Comparison of ENCODE assay signal across 21 cellular contexts in genomic region chr1:203681739-203682138, GRCh38. TPM values are rescaled to one million over a fixed set of nuclear protein-coding genes. Genes with fewer than 3 reads are reported as not detected.
A peak's percentile ranks its signal among the peaks of the same experiment; 100 is the strongest.
DNase-seq lines count a peak whose midpoint lies in the region; ATAC-seq lines count a peak whose summit lies in the region.
"Had no signal": no experiment of that assay in that cellular context is flagged by ENCODE, and none has a peak within 500 bp of the region (broad histone marks: within the 10 kb centered on the region; RNA-seq: fewer than 3 reads in every experiment).

No MANE protein-coding gene starts in this region.

- no peak overlapping the region for H3K9ac ChIP-seq in muscle layer of colon (ENCODE audit: low read length)

- H3K4me1 Mint-ChIP-seq in activated naive CD4-positive, alpha-beta T cell treated with anti-CD3 and anti-CD28 coated beads, Interleukin-2, amount 10 ng/mL, durations not matched to agents 7 days and 5 days: peaks cover 51% of the 10 kb centered on the region
- peaks cover 38% of the 10 kb centered on the region for H3K4me1 Mint-ChIP-seq in activated CD8-positive, alpha-beta T cell treated with anti-CD3 and anti-CD28 coated beads, Interleukin-2, amount 10 ng/mL, durations not matched to agents 7 days and 5 days (ENCODE audit: low read depth)

- DNase-seq in activated naive CD4-positive, alpha-beta T cell treated with anti-CD3 and anti-CD28 coated beads, Interleukin-2, amount 10 ng/mL, durations not matched to agents 7 days and 5 days: no peak
- DNase-seq in activated naive CD4-positive, alpha-beta T cell treated with Interleukin-2 at 50 U/mL for 16 hours: no peak
- DNase-seq in activated CD8-positive, alpha-beta T cell treated with anti-CD3 and anti-CD28 coated beads, Interleukin-2, amount 10 ng/mL, durations not matched to agents 7 days and 5 days: no peak
- no peak for DNase-seq in SIG-M5 (lab: John Stamatoyannopoulos, UW)
- DNase-seq: activated naive CD4-positive, alpha-beta T cell treated with anti-CD3 and anti-CD28 coated beads, Interleukin-2, amount 50 U/mL, for 16 hours; dermis blood vessel endothelial cell; esophagus squamous epithelium; head of caudate nucleus; islet precursor cell; Kasumi-1; mammary epithelial cell; NCI-H1436 treated with DMSO at 0.1 percent for 48 hours; NCI-H345; NK-92 treated with Interleukin-12 subunit alpha and Interleukin-12 subunit beta, amount 100 ng/mL, for 24 hours; stimulated activated naive CD4-positive, alpha-beta T cell had no signal

- CTCF ChIA-PET in activated naive CD4-positive, alpha-beta T cell treated with anti-CD3 and anti-CD28 coated beads, Interleukin-2, amount 10 ng/mL, durations not matched to agents 7 days and 5 days (lab: Charles Lee): interaction anchor here (0.9 to 3.1 kb wide), 6 partner anchors 8 to 56 kb away, joined by 3 to 15 read pairs (median 8); partner anchors contain the start of gene ATP2B4
- CTCF ChIA-PET in activated CD8-positive, alpha-beta T cell treated with anti-CD3 and anti-CD28 coated beads, Interleukin-2, amount 10 ng/mL, durations not matched to agents 7 days and 5 days (lab: Charles Lee): interaction anchor here (1.1 to 11.6 kb wide), 9 partner anchors 8 to 414 kb away, joined by 3 to 87 read pairs (median 7); partner anchors contain the start of gene ATP2B4

- H3K36me3 Mint-ChIP-seq in activated naive CD4-positive, alpha-beta T cell treated with anti-CD3 and anti-CD28 coated beads, Interleukin-2, amount 10 ng/mL, durations not matched to agents 7 days and 5 days: peaks cover 49% of the 10 kb centered on the region
- H3K36me3 Mint-ChIP-seq in activated CD8-positive, alpha-beta T cell treated with anti-CD3 and anti-CD28 coated beads, Interleukin-2, amount 10 ng/mL, durations not matched to agents 7 days and 5 days (ENCODE audit: low read depth): peaks cover 62% of the 10 kb centered on the region

- H3K4me3 Mint-ChIP-seq in activated naive CD4-positive, alpha-beta T cell treated with anti-CD3 and anti-CD28 coated beads, Interleukin-2, amount 10 ng/mL, durations not matched to agents 7 days and 5 days: no peak overlapping the region
- no peak overlapping the region for H3K4me3 Mint-ChIP-seq in activated CD8-positive, alpha-beta T cell treated with anti-CD3 and anti-CD28 coated beads, Interleukin-2, amount 10 ng/mL, durations not matched to agents 7 days and 5 days
- H3K4me3 Mint-ChIP-seq: GM23338 had no signal

- H3K9me3 ChIP-seq in muscle layer of colon (ENCODE audit: low read length): no peaks in the 10 kb centered on the region
- H3K9me3 ChIP-seq: esophagus squamous epithelium had no signal

- H3K27ac ChIP-seq in muscle layer of colon (ENCODE audit: low read depth, low read length): peak overlapping the region; percentile 61

- H3K27me3 Mint-ChIP-seq in activated naive CD4-positive, alpha-beta T cell treated with anti-CD3 and anti-CD28 coated beads, Interleukin-2, amount 10 ng/mL, durations not matched to agents 7 days and 5 days: no peaks in the 10 kb centered on the region
- H3K27me3 Mint-ChIP-seq in activated CD8-positive, alpha-beta T cell treated with anti-CD3 and anti-CD28 coated beads, Interleukin-2, amount 10 ng/mL, durations not matched to agents 7 days and 5 days (ENCODE audit: low read depth): no peaks in the 10 kb centered on the region

- H3K4me3 ChIP-seq in muscle layer of colon (ENCODE audit: low read depth in 1 of 2, low read length in 2 of 2): no peak overlapping the region
- H3K4me3 ChIP-seq: esophagus squamous epithelium, GM12878, GM23338 had no signal

- no peaks in the 10 kb centered on the region for H3K9me3 Mint-ChIP-seq in activated naive CD4-positive, alpha-beta T cell treated with anti-CD3 and anti-CD28 coated beads, Interleukin-2, amount 10 ng/mL, durations not matched to agents 7 days and 5 days
- H3K9me3 Mint-ChIP-seq in activated CD8-positive, alpha-beta T cell treated with anti-CD3 and anti-CD28 coated beads, Interleukin-2, amount 10 ng/mL, durations not matched to agents 7 days and 5 days (ENCODE audit: insufficient read depth): no peaks in the 10 kb centered on the region
- H3K9me3 Mint-ChIP-seq: GM23338 had no signal

- H3K36me3 ChIP-seq in muscle layer of colon (ENCODE audit: insufficient read depth, low read length): peaks cover 38% of the 10 kb centered on the region

- peaks cover 74% of the 10 kb centered on the region for H3K4me1 ChIP-seq in muscle layer of colon (ENCODE audit: insufficient read depth, low read length)

- POLR2A ChIA-PET in activated CD8-positive, alpha-beta T cell treated with anti-CD3 and anti-CD28 coated beads, Interleukin-2, amount 10 ng/mL, durations not matched to agents 7 days and 5 days (lab: Charles Lee): interaction anchor here (1.3 to 1.6 kb wide), 3 partner anchors 8 to 83 kb away, joined by 6 to 8 read pairs (median 7); partner anchors contain the start of genes ATP2B4 and LAX1

- ATAC-seq in activated CD8-positive, alpha-beta T cell treated with anti-CD3 and anti-CD28 coated beads, Interleukin-2, amount 10 ng/mL, durations not matched to agents 7 days and 5 days: no peak
- ATAC-seq in GM19452 (IDR thresholded peaks at IDR 0.05; ENCODE audit: unreplicated experiment) (no peak), HG02678 (IDR thresholded peaks at IDR 0.05; ENCODE audit: unreplicated experiment) (no peak), HG02610 (IDR thresholded peaks at IDR 0.05; ENCODE audit: unreplicated experiment) (no peak)
- ATAC-seq: GM23338 had no signal

- no peaks in the 10 kb centered on the region for H3K27me3 ChIP-seq in muscle layer of colon (ENCODE audit: control insufficient read depth in 1 of 2, insufficient read depth in 2 of 2, low read length in 2 of 2)
- H3K27me3 ChIP-seq: esophagus squamous epithelium had no signal

- peak overlapping the region; percentile 78 for H3K27ac Mint-ChIP-seq in activated naive CD4-positive, alpha-beta T cell treated with anti-CD3 and anti-CD28 coated beads, Interleukin-2, amount 10 ng/mL, durations not matched to agents 7 days and 5 days
- H3K27ac Mint-ChIP-seq in activated CD8-positive, alpha-beta T cell treated with anti-CD3 and anti-CD28 coated beads, Interleukin-2, amount 10 ng/mL, durations not matched to agents 7 days and 5 days: peak overlapping the region; percentile 72
- H3K27ac Mint-ChIP-seq: GM23338 had no signal

RNA-seq across cellular contexts. Expression of gene ATP2B4, which starts 55.1 kb away (rescaled TPM):
- 10 to 100 TPM; 65.0 to 65.1 TPM for total RNA-seq in activated CD8-positive, alpha-beta T cell treated with anti-CD3 and anti-CD28 coated beads, Interleukin-2, amount 10 ng/mL, durations not matched to agents 7 days and 5 days
